ENCODE assay signal across 11 cellular contexts in the genomic region with DNA sequence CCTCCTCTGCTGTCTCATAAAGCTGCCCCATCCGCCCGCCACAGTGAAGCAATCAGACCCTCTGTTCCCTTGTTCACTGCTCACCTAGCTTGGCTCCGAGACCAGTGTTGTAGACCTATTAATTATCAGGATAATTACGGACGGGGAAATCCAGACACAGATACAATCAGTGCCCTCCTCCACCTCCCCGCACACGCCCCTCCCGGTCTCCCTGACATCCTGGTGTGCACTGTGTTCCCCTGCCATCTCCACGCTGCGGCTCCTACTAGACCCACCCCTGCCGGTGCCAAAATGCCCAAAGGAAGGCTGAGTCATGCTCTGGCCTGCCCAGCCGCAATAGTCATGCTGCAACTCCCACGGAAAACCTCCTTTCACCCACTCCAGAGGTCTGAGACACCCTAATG.
DNase-seq lines count a peak whose midpoint lies in the region; ATAC-seq and TF ChIP-seq lines count a peak whose summit lies in the region.
"Had no signal": no experiment of that assay in that cellular context is flagged by ENCODE, and none has a peak within 500 bp of the region (broad histone marks: within the 10 kb centered on the region; RNA-seq: fewer than 3 reads in every experiment).

No MANE protein-coding gene starts in this region.

- H3K4me1 Mint-ChIP-seq in glutamatergic neuron (ENCODE audit: low read depth, unreplicated experiment) = peaks cover 33% of the 10 kb centered on the region

- DNase-seq in left cardiac atrium (peak; percentile 53), left ventricle myocardium inferior (no peak), T1000 (lab: John Stamatoyannopoulos, UW) (peak; percentile 65), glutamatergic neuron (no peak), nucleus accumbens (lab: John Stamatoyannopoulos, UW) (no peak), D341Med (ENCODE audit: low spot score) (no peak)
- DNase-seq: activated CD8-positive, alpha-beta memory T cell treated with anti-CD3 and anti-CD28 coated beads, Interleukin-2, amount 50 U/mL, for 48 hours; effector memory CD8-positive, alpha-beta T cell had no signal

- peaks cover 8% of the 10 kb centered on the region for H3K9me3 Mint-ChIP-seq in glutamatergic neuron (ENCODE audit: unreplicated experiment)
- H3K9me3 Mint-ChIP-seq: effector memory CD8-positive, alpha-beta T cell had no signal

- peaks cover 8% of the 10 kb centered on the region for H3K27me3 Mint-ChIP-seq in glutamatergic neuron (ENCODE audit: unreplicated experiment)

- ATAC-seq in left cardiac atrium (peak; percentile 62 to 85), HG03280 (IDR thresholded peaks at IDR 0.05; ENCODE audit: unreplicated experiment) (no peak), GM18868 (IDR thresholded peaks at IDR 0.05; ENCODE audit: unreplicated experiment) (no peak)
- ATAC-seq: effector memory CD8-positive, alpha-beta T cell had no signal

- H3K36me3 ChIP-seq in left ventricle myocardium inferior = no peaks in the 10 kb centered on the region
- H3K36me3 ChIP-seq: BLaER1 had no signal

- H3K4me3 ChIP-seq in left ventricle myocardium inferior = no peak overlapping the region
- H3K4me3 ChIP-seq: BLaER1 had no signal

- peaks cover 30% of the 10 kb centered on the region for H3K4me1 ChIP-seq in left ventricle myocardium inferior

- intact Hi-C loops in left cardiac atrium (cut with DNase I) = no loop called here
- intact Hi-C loops in left ventricle myocardium inferior (cut with micrococcal nuclease) = no loop called here

- no peak overlapping the region for H3K27ac Mint-ChIP-seq in glutamatergic neuron (ENCODE audit: unreplicated experiment)
- H3K27ac Mint-ChIP-seq: effector memory CD8-positive, alpha-beta T cell had no signal

- peaks cover 6% of the 10 kb centered on the region for H3K36me3 Mint-ChIP-seq in glutamatergic neuron (ENCODE audit: unreplicated experiment)

- TF ChIP-seq CTCF in left ventricle myocardium inferior (IDR thresholded peaks at IDR 0.05; ENCODE audit: borderline replicate concordance) (no peak), glutamatergic neuron (IDR thresholded peaks at IDR 0.05; ENCODE audit: partially characterized antibody, unreplicated experiment) (no peak)

- H3K27ac ChIP-seq in left ventricle myocardium inferior (replicated peaks) = no peak overlapping the region
- H3K27ac ChIP-seq: BLaER1 had no signal

- no peaks in the 10 kb centered on the region for H3K9me3 ChIP-seq in left ventricle myocardium inferior (replicated peaks)
- H3K9me3 ChIP-seq: BLaER1 had no signal

- peak overlapping the region; percentile 46 for H3K4me3 Mint-ChIP-seq in glutamatergic neuron (ENCODE audit: unreplicated experiment)
- H3K4me3 Mint-ChIP-seq: effector memory CD8-positive, alpha-beta T cell had no signal

- H3K27me3 ChIP-seq in left ventricle myocardium inferior (ENCODE audit: low read depth) = peaks cover 16% of the 10 kb centered on the region

Comparison
In these comparisons a context has a peak if more than half of its experiments do, and no peak if none do; other contexts are left out.
1. DNase-seq: peak in left cardiac atrium (single experiment) and T1000 (single experiment); none in left ventricle myocardium inferior (single experiment), glutamatergic neuron (single experiment), nucleus accumbens (0 of 56) and D341Med (single experiment).
2. ATAC-seq: peak in left cardiac atrium (2 of 2); none in HG03280 (single experiment) and GM18868 (single experiment).